In genomic region chr16:66240565-66240964, GRCh38 we compare ENCODE assay signal across 25 cellular contexts.
"Had no signal": no experiment of that assay in that cellular context is flagged by ENCODE, and none has a peak within 500 bp of the region (broad histone marks: within the 10 kb centered on the region; RNA-seq: fewer than 3 reads in every experiment).

No MANE protein-coding gene starts in this region.

- H3K4me1 ChIP-seq: body of pancreas, gastrocnemius medialis, lower lobe of right lung, tibial artery had no signal

- H3K36me3 Mint-ChIP-seq: activated CD8-positive, alpha-beta memory T cell treated with anti-CD3 and anti-CD28 coated beads, Interleukin-2, amount 10 ng/mL, durations not matched to agents 7 days and 5 days; natural killer cell treated with Interleukin-12 subunit alpha and Interleukin-12 subunit beta and Interleukin-15 and Interleukin-18, amount 100 ng/mL, for 72 hours; T-cell had no signal

- ATAC-seq: activated CD4-positive, CD25-positive, alpha-beta regulatory T cell treated with anti-CD3 and anti-CD28 coated beads, Interleukin-2, amount 50 U/mL, for 24 hours; activated CD8-positive, alpha-beta memory T cell treated with anti-CD3 and anti-CD28 coated beads, Interleukin-2, amount 10 ng/mL, durations not matched to agents 7 days and 5 days; activated CD8-positive, alpha-beta T cell treated with anti-CD3 and anti-CD28 coated beads for 36 hours; body of pancreas; effector memory CD8-positive, alpha-beta T cell; gastrocnemius medialis; left colon; lower lobe of right lung; natural killer cell treated with Interleukin-12 subunit alpha and Interleukin-12 subunit beta and Interleukin-15 and Interleukin-18, amount 100 ng/mL, for 72 hours; T-cell had no signal

- H3K4me3 Mint-ChIP-seq: activated CD4-positive, alpha-beta T cell treated with anti-CD3 and anti-CD28 coated beads, Interleukin-2, amount 10 ng/mL, durations not matched to agents 7 days and 5 days; activated CD8-positive, alpha-beta memory T cell treated with anti-CD3 and anti-CD28 coated beads, Interleukin-2, amount 10 ng/mL, durations not matched to agents 7 days and 5 days; activated CD8-positive, alpha-beta T cell treated with anti-CD3 and anti-CD28 coated beads for 36 hours; central memory CD8-positive, alpha-beta T cell; effector memory CD8-positive, alpha-beta T cell; natural killer cell treated with Interleukin-12 subunit alpha and Interleukin-12 subunit beta and Interleukin-15 and Interleukin-18, amount 100 ng/mL, for 72 hours; stimulated activated naive CD8-positive, alpha-beta T cell treated with anti-CD3 and anti-CD28 coated beads, Interleukin-15, Interleukin-2, amounts not matched to agents 100 ng/mL and 50 ng/mL, for 24 hours; T-cell; T-helper 2 cell treated with Interferon-gamma antibody and Interleukin-4, amounts not matched to agents 5 μg/mL and 100 μg/mL, for 36 hours had no signal

- H3K27me3 ChIP-seq: body of pancreas, dorsolateral prefrontal cortex, esophagus muscularis mucosa, tibial artery had no signal

- H3K4me3 ChIP-seq: body of pancreas, dorsolateral prefrontal cortex, esophagus muscularis mucosa, gastrocnemius medialis, lower lobe of right lung, tibial artery had no signal

- H3K27me3 Mint-ChIP-seq: activated CD8-positive, alpha-beta memory T cell treated with anti-CD3 and anti-CD28 coated beads, Interleukin-2, amount 10 ng/mL, durations not matched to agents 7 days and 5 days had no signal

- H3K27ac ChIP-seq: body of pancreas, dorsolateral prefrontal cortex, esophagus muscularis mucosa, lower lobe of right lung, tibial artery, VCaP had no signal

- H3K9me3 Mint-ChIP-seq: activated CD4-positive, alpha-beta T cell treated with anti-CD3 and anti-CD28 coated beads, Interleukin-2, amount 10 ng/mL, durations not matched to agents 7 days and 5 days; central memory CD8-positive, alpha-beta T cell; natural killer cell treated with Interleukin-12 subunit alpha and Interleukin-12 subunit beta and Interleukin-15 and Interleukin-18, amount 100 ng/mL, for 72 hours; T-helper 2 cell treated with Interferon-gamma antibody and Interleukin-4, amounts not matched to agents 5 μg/mL and 100 μg/mL, for 36 hours had no signal

- H3K9me3 ChIP-seq: gastrocnemius medialis, lower lobe of right lung, tibial artery had no signal

- H3K27ac Mint-ChIP-seq: activated CD4-positive, alpha-beta T cell treated with anti-CD3 and anti-CD28 coated beads, Interleukin-2, amount 10 ng/mL, durations not matched to agents 7 days and 5 days; activated CD8-positive, alpha-beta memory T cell treated with anti-CD3 and anti-CD28 coated beads, Interleukin-2, amount 10 ng/mL, durations not matched to agents 7 days and 5 days; activated CD8-positive, alpha-beta T cell treated with anti-CD3 and anti-CD28 coated beads for 36 hours; effector memory CD8-positive, alpha-beta T cell; natural killer cell treated with Interleukin-12 subunit alpha and Interleukin-12 subunit beta and Interleukin-15 and Interleukin-18, amount 100 ng/mL, for 72 hours; stimulated activated naive CD8-positive, alpha-beta T cell treated with anti-CD3 and anti-CD28 coated beads, Interleukin-15, Interleukin-2, amounts not matched to agents 100 ng/mL and 50 ng/mL, for 24 hours; T-cell; T-helper 2 cell treated with Interferon-gamma antibody and Interleukin-4, amounts not matched to agents 5 μg/mL and 100 μg/mL, for 36 hours had no signal

- DNase-seq: activated CD4-positive, alpha-beta T cell treated with anti-CD3 and anti-CD28 coated beads, Interleukin-2, amount 10 ng/mL, durations not matched to agents 7 days and 5 days; activated CD8-positive, alpha-beta memory T cell treated with anti-CD3 and anti-CD28 coated beads, Interleukin-2, amount 10 ng/mL, durations not matched to agents 7 days and 5 days; activated CD8-positive, alpha-beta T cell treated with anti-CD3 and anti-CD28 coated beads for 36 hours; activated gamma-delta T cell; activated naive CD4-positive, alpha-beta T cell treated with anti-CD3 and anti-CD28 coated beads, Interleukin-2, amount 50 U/mL, for 16 hours; activated T-cell treated with anti-CD3 and anti-CD28 coated beads for 4 hours; anterior cingulate cortex; body of pancreas; dorsolateral prefrontal cortex; effector memory CD8-positive, alpha-beta T cell; gastrocnemius medialis; islet precursor cell; left colon; lower lobe of right lung; occipital lobe; stimulated activated CD4-positive, alpha-beta T cell treated with anti-CD3 and anti-CD28 coated beads, Interleukin-1b, Interleukin-23, amount 100 ng/mL, for 48 hours; T-cell; tibial artery had no signal

- H3K4me1 Mint-ChIP-seq: activated CD4-positive, alpha-beta T cell treated with anti-CD3 and anti-CD28 coated beads, Interleukin-2, amount 10 ng/mL, durations not matched to agents 7 days and 5 days; activated CD8-positive, alpha-beta memory T cell treated with anti-CD3 and anti-CD28 coated beads, Interleukin-2, amount 10 ng/mL, durations not matched to agents 7 days and 5 days; central memory CD8-positive, alpha-beta T cell; T-cell had no signal

- H3K36me3 ChIP-seq: esophagus muscularis mucosa, gastrocnemius medialis, lower lobe of right lung, tibial artery had no signal
